ENCODE assay signal across 20 cellular contexts in genomic region chr6:141965016-141965545, GRCh38.
DNase-seq lines count a peak whose midpoint lies in the region; TF ChIP-seq lines count a peak whose summit lies in the region.
"Had no signal": no experiment of that assay in that cellular context is flagged by ENCODE, and none has a peak within 500 bp of the region (broad histone marks: within the 10 kb centered on the region; RNA-seq: fewer than 3 reads in every experiment).

No MANE protein-coding gene starts in this region.

- DNase-seq in NCI-H226, result peak; percentile 58
- DNase-seq in amniotic epithelial cell (ENCODE audit: low read depth), result peak; percentile 75
- DNase-seq in left kidney (ENCODE audit: low read depth, low spot score), result peak; percentile 30
- peak; percentile 72 for DNase-seq in retinal pigment epithelial cell (ENCODE audit: low read depth)
- no peak for DNase-seq in UCSD-AML1 (lab: John Stamatoyannopoulos, UW; ENCODE audit: unreplicated experiment)
- no peak for DNase-seq in activated CD4-positive, alpha-beta T cell treated with anti-CD3 and anti-CD28 coated beads, Interleukin-2, amount 50 U/mL, for 48 hours
- no peak for DNase-seq in inferior parietal cortex (ENCODE audit: extremely low spot score)
- DNase-seq: ACHN; BE2C; C1 segment of cervical spinal cord; CD4-positive, CD25-positive, alpha-beta regulatory T cell; CD8-positive, alpha-beta memory T cell; COR-L47; DMS 273 treated with DMSO at 0.1 percent for 48 hours; DMS53; DND-41; GDM1; H7; HFFc6 had no signal

- H3K4me3 ChIP-seq in retinal pigment epithelial cell (ENCODE audit: low read length), result no peak overlapping the region
- H3K4me3 ChIP-seq: GM23338 had no signal

- no peak for TF ChIP-seq CTCF in retinal pigment epithelial cell (conservative IDR thresholded peaks at IDR 0.05; ENCODE audit: low read depth, low read length)

Comparison
In these comparisons a context has a peak if more than half of its experiments do, and no peak if none do; other contexts are left out.
1. DNase-seq: peak in NCI-H226 (single experiment), amniotic epithelial cell (single experiment), left kidney (single experiment) and retinal pigment epithelial cell (single experiment); none in UCSD-AML1 (single experiment), activated CD4-positive, alpha-beta T cell treated with anti-CD3 and anti-CD28 coated beads, Interleukin-2, amount 50 U/mL, for 48 hours (0 of 2) and inferior parietal cortex (single experiment).